In the genomic region with DNA sequence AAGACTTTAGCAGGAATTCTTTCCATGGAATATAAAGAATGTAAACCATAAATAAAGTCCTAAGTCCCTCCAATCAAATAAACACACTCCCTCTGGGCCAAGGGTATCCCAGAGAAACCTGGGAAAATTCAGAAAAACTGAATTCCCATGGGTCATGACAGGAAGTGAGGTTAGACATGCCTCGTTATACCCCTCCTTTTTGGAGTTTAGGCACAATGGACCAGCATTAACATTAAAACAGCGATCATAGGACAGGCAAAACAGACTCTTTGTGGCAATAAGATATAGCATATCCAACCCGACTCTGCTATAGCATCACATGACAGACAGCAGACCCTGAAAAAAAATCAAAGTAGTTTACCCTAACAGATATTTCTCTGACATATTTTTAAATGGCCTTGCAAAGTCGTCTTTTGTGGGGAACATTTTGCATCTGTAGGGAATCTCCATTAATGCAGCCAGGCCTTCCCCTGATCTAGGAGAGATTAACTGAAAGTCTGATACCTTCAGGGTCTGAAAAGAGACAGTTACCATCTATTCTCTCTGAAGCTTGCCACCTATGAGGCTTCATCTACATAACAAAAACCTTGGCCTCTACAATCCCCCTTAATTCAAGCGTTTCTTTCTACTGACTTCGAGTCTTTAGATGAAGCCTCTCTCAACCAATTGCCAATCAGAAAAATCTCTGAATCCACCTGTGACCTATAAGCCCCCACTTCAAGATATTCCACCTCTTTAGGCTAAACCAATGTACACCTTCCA, we compare ENCODE assay signal across 14 cellular contexts.
A peak's percentile ranks its signal among the peaks of the same experiment; 100 is the strongest.
DNase-seq lines count a peak whose midpoint lies in the region; ATAC-seq and TF ChIP-seq lines count a peak whose summit lies in the region.
"Had no signal": no experiment of that assay in that cellular context is flagged by ENCODE, and none has a peak within 500 bp of the region (broad histone marks: within the 10 kb centered on the region; RNA-seq: fewer than 3 reads in every experiment).

No MANE protein-coding gene starts in this region.

- DNase-seq in ELF-1 (ENCODE audit: low read depth, low spot score) (peak; percentile 20), endodermal cell (no peak), iPS DF 6.9 (ENCODE audit: low read depth, low spot score) (peak; percentile 29), COLO829 (ENCODE audit: low spot score) (no peak), heart left ventricle (no peak)
- DNase-seq in activated effector memory CD4-positive, alpha-beta T cell treated with Interleukin-2 at 50 U/mL for 16 hours: no peak
- DNase-seq: Calu3; CD4-positive, CD25-positive, alpha-beta regulatory T cell; DMS79 had no signal

- peaks cover 39% of the 10 kb centered on the region for H3K9me3 Mint-ChIP-seq in endodermal cell
- H3K9me3 Mint-ChIP-seq: CD4-positive, CD25-positive, alpha-beta regulatory T cell had no signal

- H3K36me3 ChIP-seq in HUES6 (ENCODE audit: control insufficient read depth, insufficient read depth, low read length): no peaks in the 10 kb centered on the region
- H3K36me3 ChIP-seq in endodermal cell (ENCODE audit: control insufficient read depth, insufficient read depth, low read length): no peaks in the 10 kb centered on the region
- H3K36me3 ChIP-seq in iPS DF 6.9 (ENCODE audit: control insufficient read depth, insufficient read depth, low read length): no peaks in the 10 kb centered on the region; the same call in 1 of the 2 replicates
- H3K36me3 ChIP-seq in heart left ventricle: no peaks in the 10 kb centered on the region
- H3K36me3 ChIP-seq: BLaER1 treated with 17β-estradiol and CSF1 and Interleukin-3, amounts not matched to agents 10 nM and 100 nM had no signal

- H3K4me1 ChIP-seq in HUES6 (ENCODE audit: control insufficient read depth, insufficient read depth, low read length) (peaks cover 57% of the 10 kb centered on the region), endodermal cell (ENCODE audit: control insufficient read depth, insufficient read depth, low read length) (peaks cover 6% of the 10 kb centered on the region), iPS DF 6.9 (ENCODE audit: control insufficient read depth, insufficient read depth, low read length) (no peaks in the 10 kb centered on the region), heart left ventricle (no peaks in the 10 kb centered on the region)

- whole genome bisulfite sequencing in endodermal cell (ENCODE audit: insufficient coverage in 1 of 2, insufficient read length in 1 of 2), 2 experiments: 61 to 70% methylated on average over 5 to 6 of the region's 6 CpGs
- no CpG with 5 or more reads among the region's 6 CpGs for WGBS in iPS DF 6.9 (ENCODE audit: insufficient coverage, insufficient read length)
- WGBS in heart left ventricle, 4 donors: 64 to 71% (median 67%) methylated on average over 6 of the region's 6 CpGs

- H3K9me3 ChIP-seq in HUES6 (ENCODE audit: control insufficient read depth, insufficient read depth, low read depth, low read length): peaks cover 30% of the 10 kb centered on the region
- peaks cover 71% of the 10 kb centered on the region for H3K9me3 ChIP-seq in endodermal cell (ENCODE audit: control insufficient read depth, low read length)
- H3K9me3 ChIP-seq in iPS DF 6.9 (ENCODE audit: control insufficient read depth, insufficient read depth, low read length): no peaks in the 10 kb centered on the region; the same call in 1 of the 2 replicates
- peaks cover 0 to 2% (median 0%) of the 10 kb centered on the region in 12 donors for H3K9me3 ChIP-seq in heart left ventricle

- peaks cover 28% of the 10 kb centered on the region for H3K4me1 Mint-ChIP-seq in endodermal cell
- H3K4me1 Mint-ChIP-seq: CD4-positive, CD25-positive, alpha-beta regulatory T cell had no signal

- H3K27me3 Mint-ChIP-seq in endodermal cell (ENCODE audit: insufficient read depth): no peaks in the 10 kb centered on the region
- H3K27me3 Mint-ChIP-seq: CD4-positive, CD25-positive, alpha-beta regulatory T cell had no signal

- H3K27ac Mint-ChIP-seq in endodermal cell: no peak overlapping the region
- H3K27ac Mint-ChIP-seq: CD4-positive, CD25-positive, alpha-beta regulatory T cell had no signal

- TF ChIP-seq CTCF in endodermal cell (conservative IDR thresholded peaks at IDR 0.05) (no peak), heart left ventricle (IDR thresholded peaks at IDR 0.05) (no peak)

- no peak overlapping the region for H3K4me3 Mint-ChIP-seq in endodermal cell
- H3K4me3 Mint-ChIP-seq: CD4-positive, CD25-positive, alpha-beta regulatory T cell had no signal

- peak overlapping the region; percentile 95 for H3K27ac ChIP-seq in HUES6 (ENCODE audit: low read depth, low read length)
- no peak overlapping the region for H3K27ac ChIP-seq in endodermal cell (ENCODE audit: low read depth, low read length)
- H3K27ac ChIP-seq in iPS DF 6.9 (ENCODE audit: low read length): no peak overlapping the region
- no peak overlapping the region for H3K27ac ChIP-seq in heart left ventricle
- H3K27ac ChIP-seq: 22Rv1; BLaER1 treated with 17β-estradiol and CSF1 and Interleukin-3, amounts not matched to agents 10 nM and 100 nM had no signal

- intact Hi-C loops in heart left ventricle (cut with DNase I): no loop called here

- H3K9ac ChIP-seq in HUES6 (ENCODE audit: low read length) (peak overlapping the region; percentile 95), endodermal cell (ENCODE audit: extremely low read depth, low read length, poor library complexity, severe bottlenecking) (no peak overlapping the region)
- H3K9ac ChIP-seq: BLaER1 treated with 17β-estradiol and CSF1 and Interleukin-3, amounts not matched to agents 10 nM and 100 nM had no signal

- no peak for TF ChIP-seq POLR2A in heart left ventricle (IDR thresholded peaks at IDR 0.05)

- H3K27me3 ChIP-seq in HUES6 (ENCODE audit: control insufficient read depth, insufficient read depth, low read length): no peaks in the 10 kb centered on the region
- H3K27me3 ChIP-seq in endodermal cell (ENCODE audit: control insufficient read depth, insufficient read depth, low read length, poor library complexity, severe bottlenecking): no peaks in the 10 kb centered on the region
- H3K27me3 ChIP-seq in iPS DF 6.9 (ENCODE audit: control insufficient read depth, insufficient read depth, low read length): no peaks in the 10 kb centered on the region
- H3K27me3 ChIP-seq in heart left ventricle: peaks cover 0 to 3% (median 0%) of the 10 kb centered on the region in 9 donors
- H3K27me3 ChIP-seq: BLaER1 treated with 17β-estradiol and CSF1 and Interleukin-3, amounts not matched to agents 10 nM and 100 nM had no signal

- peaks cover 19% of the 10 kb centered on the region for H3K36me3 Mint-ChIP-seq in endodermal cell (ENCODE audit: low read depth)
- H3K36me3 Mint-ChIP-seq: CD4-positive, CD25-positive, alpha-beta regulatory T cell had no signal

- ATAC-seq in HG03159 (IDR thresholded peaks at IDR 0.05; ENCODE audit: unreplicated experiment) (no peak), heart left ventricle (no peak)
- ATAC-seq: K562 had no signal

- H3K4me3 ChIP-seq in HUES6 (ENCODE audit: low read depth, low read length) (peak overlapping the region; percentile 38; the same call in 1 of the 2 replicates), endodermal cell (ENCODE audit: low read length) (peak overlapping the region; percentile 37), iPS DF 6.9 (ENCODE audit: low read length) (no peak overlapping the region), heart left ventricle (no peak overlapping the region)
- H3K4me3 ChIP-seq: BLaER1 treated with 17β-estradiol and CSF1 and Interleukin-3, amounts not matched to agents 10 nM and 100 nM; K562 had no signal

Comparison
In these comparisons a context has a peak if more than half of its experiments do, and no peak if none do; other contexts are left out.
1. DNase-seq: peak in ELF-1 (single experiment) and iPS DF 6.9 (single experiment); none in endodermal cell (single experiment), activated effector memory CD4-positive, alpha-beta T cell treated with Interleukin-2 at 50 U/mL for 16 hours (single experiment), COLO829 (single experiment) and heart left ventricle (0 of 5).
2. H3K4me3 ChIP-seq: peak in HUES6 (single experiment) and endodermal cell (single experiment); none in iPS DF 6.9 (single experiment) and heart left ventricle (0 of 12).